ENCODE assay signal across 18 cellular contexts in the genomic region with DNA sequence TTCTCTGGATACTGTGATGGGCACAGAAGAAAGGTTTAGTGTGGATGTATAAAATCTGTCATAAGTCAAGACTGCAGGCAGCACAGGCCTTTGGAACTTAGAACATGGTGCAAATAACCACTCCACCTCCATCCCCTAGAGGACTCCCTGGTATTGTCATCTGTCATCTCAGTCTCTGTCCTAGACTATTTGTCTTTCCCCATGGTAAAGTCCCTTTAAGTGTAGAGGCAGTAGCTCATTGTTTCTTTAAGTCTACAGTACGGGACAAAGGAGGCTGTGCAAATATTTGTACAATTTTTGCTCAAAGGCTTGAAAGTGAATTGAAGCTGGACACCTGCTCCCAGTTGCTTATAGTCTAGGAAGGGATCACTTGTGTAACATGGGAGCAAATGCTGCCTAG. TPM values are rescaled to one million over a fixed set of nuclear protein-coding genes. Genes with fewer than 3 reads are reported as not detected.
A peak's percentile ranks its signal among the peaks of the same experiment; 100 is the strongest.
DNase-seq lines count a peak whose midpoint lies in the region.
"Had no signal": no experiment of that assay in that cellular context is flagged by ENCODE, and none has a peak within 500 bp of the region (broad histone marks: within the 10 kb centered on the region; RNA-seq: fewer than 3 reads in every experiment).

No MANE protein-coding gene starts in this region.

- H3K27ac Mint-ChIP-seq in immature natural killer cell = no peak overlapping the region
- H3K27ac Mint-ChIP-seq: memory B cell had no signal

- H3K27me3 Mint-ChIP-seq in immature natural killer cell (ENCODE audit: low read depth in 3 of 3) = peaks cover 5 to 6% (median 5%) of the 10 kb centered on the region in 3 donors
- H3K27me3 Mint-ChIP-seq: naive thymus-derived CD8-positive, alpha-beta T cell had no signal

- H3K4me3 ChIP-seq in BLaER1 = no peak overlapping the region
- H3K4me3 ChIP-seq: psoas muscle, thoracic aorta had no signal

- no peaks in the 10 kb centered on the region for H3K36me3 ChIP-seq in BLaER1
- H3K36me3 ChIP-seq: thoracic aorta had no signal

- H3K27ac ChIP-seq in BLaER1 = no peak overlapping the region
- H3K27ac ChIP-seq: psoas muscle, thoracic aorta had no signal

- peaks cover 0 to 7% (median 3%) of the 10 kb centered on the region in 6 donors for H3K9me3 Mint-ChIP-seq in immature natural killer cell

- no peak overlapping the region for H3K4me3 Mint-ChIP-seq in immature natural killer cell
- H3K4me3 Mint-ChIP-seq: memory B cell had no signal

- peaks cover 0 to 5% (median 0%) of the 10 kb centered on the region in 3 donors for H3K36me3 Mint-ChIP-seq in immature natural killer cell
- H3K36me3 Mint-ChIP-seq: memory B cell had no signal

- peak overlapping the region; percentile 96; the same call in 1 of the 2 replicates for H3K4me2 ChIP-seq in BLaER1

- peaks cover 27 to 28% of the 10 kb centered on the region in 2 donors for H3K4me1 Mint-ChIP-seq in immature natural killer cell

- H3K27me3 ChIP-seq in BLaER1 = peaks cover 7% of the 10 kb centered on the region; the same call in 1 of the 2 replicates

- DNase-seq in COR-L47 (lab: John Stamatoyannopoulos, UW) = peak; percentile 81
- peak; percentile 70 for DNase-seq in NCI-H2029 (lab: John Stamatoyannopoulos, UW)
- peak; percentile 51 for DNase-seq in SK-N-DZ (ENCODE audit: low spot score)
- no peak for DNase-seq in activated naive CD4-positive, alpha-beta T cell treated with Interleukin-2 at 50 U/mL for 16 hours
- DNase-seq in hippocampal formation (lab: John Stamatoyannopoulos, UW) = no peak
- DNase-seq in immature natural killer cell = no peak
- DNase-seq: activated CD4-positive, alpha-beta T cell treated with anti-CD3 and anti-CD28 coated beads for 4 hours; activated CD8-positive, alpha-beta memory T cell treated with anti-CD3 and anti-CD28 coated beads, Interleukin-2, amount 50 U/mL, for 48 hours; activated gamma-delta T cell treated with Interleukin-2 at 50 U/mL for 16 hours; effector memory CD4-positive, alpha-beta T cell; GOT3; KBM-7; naive thymus-derived CD8-positive, alpha-beta T cell; NCI-H2107; psoas muscle had no signal

- no peak overlapping the region for H3K9ac ChIP-seq in BLaER1

- peaks cover 14% of the 10 kb centered on the region for H3K9me3 ChIP-seq in BLaER1
- H3K9me3 ChIP-seq: psoas muscle had no signal

- H3K4me1 ChIP-seq in BLaER1 = peaks cover 41% of the 10 kb centered on the region

- H4K20me1 ChIP-seq in BLaER1 = peaks cover 7% of the 10 kb centered on the region; the same call in 1 of the 2 replicates

RNA-seq across cellular contexts. Expression of a gene that starts 3.2 kb away (rescaled TPM):
- polyA plus RNA-seq in SK-N-DZ (2014; cell fraction: cytosol; rRNA removed) = 52.2 and 74.8 TPM in 2 replicates
- polyA plus RNA-seq in SK-N-DZ (2014; cell fraction: nucleus; rRNA removed) = 40.2 and 52.9 TPM in 2 replicates
- 10 to 100 TPM in 1 of 3 donors, 1 to 10 TPM in 2; 5.0 to 10.7 (median 6.6) TPM for polyA plus RNA-seq in immature natural killer cell

Comparison
In these comparisons a context has a peak if more than half of its experiments do, and no peak if none do; other contexts are left out.
1. DNase-seq: peak in COR-L47 (single experiment), NCI-H2029 (single experiment) and SK-N-DZ (single experiment); none in activated naive CD4-positive, alpha-beta T cell treated with Interleukin-2 at 50 U/mL for 16 hours (single experiment), hippocampal formation (0 of 2) and immature natural killer cell (0 of 3).